1 cellular context compared by ENCODE assay signal in the genomic region with DNA sequence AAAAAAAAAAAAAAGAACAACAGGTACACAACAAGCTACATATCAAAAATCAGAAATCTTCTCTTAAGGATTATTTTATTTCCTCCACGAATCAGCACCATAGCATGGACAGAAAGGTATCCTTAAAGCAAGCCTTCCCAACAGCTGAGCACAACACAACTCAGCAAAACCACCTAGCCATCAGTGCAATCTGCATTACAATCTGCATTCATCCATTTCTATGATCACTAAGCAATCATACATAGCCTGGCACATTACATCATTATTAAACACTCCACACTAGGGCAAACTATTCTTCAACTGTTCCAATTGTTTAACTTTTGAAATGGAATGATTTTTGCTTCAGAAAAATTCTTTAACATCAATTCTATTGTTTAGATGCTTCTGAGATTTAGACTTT.
TF ChIP-seq lines count a peak whose summit lies in the region.

No MANE protein-coding gene starts in this region.

TF ChIP-seq in WTC11, 78 proteins besides CTCF, POLR2A, EP300 and RAD21:
- no peak for TF ChIP-seq ZNF317 (CRISPR knock-in tag; IDR thresholded peaks at IDR 0.05; ENCODE audit: borderline replicate concordance, low read depth)
- no peak for TF ChIP-seq RELA (CRISPR knock-in tag; IDR thresholded peaks at IDR 0.05; ENCODE audit: borderline replicate concordance)
- TF ChIP-seq, protein P1, sequence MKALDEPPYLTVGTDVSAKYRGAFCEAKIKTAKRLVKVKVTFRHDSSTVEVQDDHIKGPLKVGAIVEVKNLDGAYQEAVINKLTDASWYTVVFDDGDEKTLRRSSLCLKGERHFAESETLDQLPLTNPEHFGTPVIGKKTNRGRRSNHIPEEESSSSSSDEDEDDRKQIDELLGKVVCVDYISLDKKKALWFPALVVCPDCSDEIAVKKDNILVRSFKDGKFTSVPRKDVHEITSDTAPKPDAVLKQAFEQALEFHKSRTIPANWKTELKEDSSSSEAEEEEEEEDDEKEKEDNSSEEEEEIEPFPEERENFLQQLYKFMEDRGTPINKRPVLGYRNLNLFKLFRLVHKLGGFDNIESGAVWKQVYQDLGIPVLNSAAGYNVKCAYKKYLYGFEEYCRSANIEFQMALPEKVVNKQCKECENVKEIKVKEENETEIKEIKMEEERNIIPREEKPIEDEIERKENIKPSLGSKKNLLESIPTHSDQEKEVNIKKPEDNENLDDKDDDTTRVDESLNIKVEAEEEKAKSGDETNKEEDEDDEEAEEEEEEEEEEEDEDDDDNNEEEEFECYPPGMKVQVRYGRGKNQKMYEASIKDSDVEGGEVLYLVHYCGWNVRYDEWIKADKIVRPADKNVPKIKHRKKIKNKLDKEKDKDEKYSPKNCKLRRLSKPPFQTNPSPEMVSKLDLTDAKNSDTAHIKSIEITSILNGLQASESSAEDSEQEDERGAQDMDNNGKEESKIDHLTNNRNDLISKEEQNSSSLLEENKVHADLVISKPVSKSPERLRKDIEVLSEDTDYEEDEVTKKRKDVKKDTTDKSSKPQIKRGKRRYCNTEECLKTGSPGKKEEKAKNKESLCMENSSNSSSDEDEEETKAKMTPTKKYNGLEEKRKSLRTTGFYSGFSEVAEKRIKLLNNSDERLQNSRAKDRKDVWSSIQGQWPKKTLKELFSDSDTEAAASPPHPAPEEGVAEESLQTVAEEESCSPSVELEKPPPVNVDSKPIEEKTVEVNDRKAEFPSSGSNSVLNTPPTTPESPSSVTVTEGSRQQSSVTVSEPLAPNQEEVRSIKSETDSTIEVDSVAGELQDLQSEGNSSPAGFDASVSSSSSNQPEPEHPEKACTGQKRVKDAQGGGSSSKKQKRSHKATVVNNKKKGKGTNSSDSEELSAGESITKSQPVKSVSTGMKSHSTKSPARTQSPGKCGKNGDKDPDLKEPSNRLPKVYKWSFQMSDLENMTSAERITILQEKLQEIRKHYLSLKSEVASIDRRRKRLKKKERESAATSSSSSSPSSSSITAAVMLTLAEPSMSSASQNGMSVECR (CRISPR knock-in tag; IDR thresholded peaks at IDR 0.05; ENCODE audit: borderline replicate concordance): no peak
- TF ChIP-seq, protein P2, sequence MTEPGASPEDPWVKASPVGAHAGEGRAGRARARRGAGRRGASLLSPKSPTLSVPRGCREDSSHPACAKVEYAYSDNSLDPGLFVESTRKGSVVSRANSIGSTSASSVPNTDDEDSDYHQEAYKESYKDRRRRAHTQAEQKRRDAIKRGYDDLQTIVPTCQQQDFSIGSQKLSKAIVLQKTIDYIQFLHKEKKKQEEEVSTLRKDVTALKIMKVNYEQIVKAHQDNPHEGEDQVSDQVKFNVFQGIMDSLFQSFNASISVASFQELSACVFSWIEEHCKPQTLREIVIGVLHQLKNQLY (CRISPR knock-in tag; IDR thresholded peaks at IDR 0.05): no peak
- TF ChIP-seq ESRRA (CRISPR knock-in tag; IDR thresholded peaks at IDR 0.05; ENCODE audit: borderline replicate concordance): no peak
- TF ChIP-seq, protein P3, sequence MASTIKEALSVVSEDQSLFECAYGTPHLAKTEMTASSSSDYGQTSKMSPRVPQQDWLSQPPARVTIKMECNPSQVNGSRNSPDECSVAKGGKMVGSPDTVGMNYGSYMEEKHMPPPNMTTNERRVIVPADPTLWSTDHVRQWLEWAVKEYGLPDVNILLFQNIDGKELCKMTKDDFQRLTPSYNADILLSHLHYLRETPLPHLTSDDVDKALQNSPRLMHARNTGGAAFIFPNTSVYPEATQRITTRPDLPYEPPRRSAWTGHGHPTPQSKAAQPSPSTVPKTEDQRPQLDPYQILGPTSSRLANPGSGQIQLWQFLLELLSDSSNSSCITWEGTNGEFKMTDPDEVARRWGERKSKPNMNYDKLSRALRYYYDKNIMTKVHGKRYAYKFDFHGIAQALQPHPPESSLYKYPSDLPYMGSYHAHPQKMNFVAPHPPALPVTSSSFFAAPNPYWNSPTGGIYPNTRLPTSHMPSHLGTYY (CRISPR knock-in tag; IDR thresholded peaks at IDR 0.05): no peak
- TF ChIP-seq JUN (CRISPR knock-in tag; IDR thresholded peaks at IDR 0.05): no peak
- no peak for TF ChIP-seq NFATC4 (CRISPR knock-in tag; IDR thresholded peaks at IDR 0.05)
- TF ChIP-seq TEAD1 (CRISPR knock-in tag; IDR thresholded peaks at IDR 0.05): no peak
- TF ChIP-seq, protein P4, sequence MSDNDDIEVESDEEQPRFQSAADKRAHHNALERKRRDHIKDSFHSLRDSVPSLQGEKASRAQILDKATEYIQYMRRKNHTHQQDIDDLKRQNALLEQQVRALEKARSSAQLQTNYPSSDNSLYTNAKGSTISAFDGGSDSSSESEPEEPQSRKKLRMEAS (CRISPR knock-in tag; IDR thresholded peaks at IDR 0.05): no peak
- TF ChIP-seq, protein P5, sequence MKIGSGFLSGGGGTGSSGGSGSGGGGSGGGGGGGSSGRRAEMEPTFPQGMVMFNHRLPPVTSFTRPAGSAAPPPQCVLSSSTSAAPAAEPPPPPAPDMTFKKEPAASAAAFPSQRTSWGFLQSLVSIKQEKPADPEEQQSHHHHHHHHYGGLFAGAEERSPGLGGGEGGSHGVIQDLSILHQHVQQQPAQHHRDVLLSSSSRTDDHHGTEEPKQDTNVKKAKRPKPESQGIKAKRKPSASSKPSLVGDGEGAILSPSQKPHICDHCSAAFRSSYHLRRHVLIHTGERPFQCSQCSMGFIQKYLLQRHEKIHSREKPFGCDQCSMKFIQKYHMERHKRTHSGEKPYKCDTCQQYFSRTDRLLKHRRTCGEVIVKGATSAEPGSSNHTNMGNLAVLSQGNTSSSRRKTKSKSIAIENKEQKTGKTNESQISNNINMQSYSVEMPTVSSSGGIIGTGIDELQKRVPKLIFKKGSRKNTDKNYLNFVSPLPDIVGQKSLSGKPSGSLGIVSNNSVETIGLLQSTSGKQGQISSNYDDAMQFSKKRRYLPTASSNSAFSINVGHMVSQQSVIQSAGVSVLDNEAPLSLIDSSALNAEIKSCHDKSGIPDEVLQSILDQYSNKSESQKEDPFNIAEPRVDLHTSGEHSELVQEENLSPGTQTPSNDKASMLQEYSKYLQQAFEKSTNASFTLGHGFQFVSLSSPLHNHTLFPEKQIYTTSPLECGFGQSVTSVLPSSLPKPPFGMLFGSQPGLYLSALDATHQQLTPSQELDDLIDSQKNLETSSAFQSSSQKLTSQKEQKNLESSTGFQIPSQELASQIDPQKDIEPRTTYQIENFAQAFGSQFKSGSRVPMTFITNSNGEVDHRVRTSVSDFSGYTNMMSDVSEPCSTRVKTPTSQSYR (CRISPR knock-in tag; IDR thresholded peaks at IDR 0.05): no peak
- no peak for TF ChIP-seq ELF4 (CRISPR knock-in tag; IDR thresholded peaks at IDR 0.05; ENCODE audit: low read depth)
- no peak for TF ChIP-seq ZNF219 (CRISPR knock-in tag; IDR thresholded peaks at IDR 0.05; ENCODE audit: borderline replicate concordance)
- TF ChIP-seq MYBL2 (CRISPR knock-in tag; IDR thresholded peaks at IDR 0.05): no peak
- no peak for TF ChIP-seq EMX1 (CRISPR knock-in tag; IDR thresholded peaks at IDR 0.05)
- TF ChIP-seq ZBTB21 (CRISPR knock-in tag; IDR thresholded peaks at IDR 0.05; ENCODE audit: borderline replicate concordance): no peak
- TF ChIP-seq NFYB (CRISPR knock-in tag; conservative IDR thresholded peaks at IDR 0.05; ENCODE audit: low read depth): no peak
- TF ChIP-seq ZNF263 (CRISPR knock-in tag; IDR thresholded peaks at IDR 0.05; ENCODE audit: low read depth): no peak
TF ChIP-seq in WTC11: peak in this region for 0.
